In the genomic region with DNA sequence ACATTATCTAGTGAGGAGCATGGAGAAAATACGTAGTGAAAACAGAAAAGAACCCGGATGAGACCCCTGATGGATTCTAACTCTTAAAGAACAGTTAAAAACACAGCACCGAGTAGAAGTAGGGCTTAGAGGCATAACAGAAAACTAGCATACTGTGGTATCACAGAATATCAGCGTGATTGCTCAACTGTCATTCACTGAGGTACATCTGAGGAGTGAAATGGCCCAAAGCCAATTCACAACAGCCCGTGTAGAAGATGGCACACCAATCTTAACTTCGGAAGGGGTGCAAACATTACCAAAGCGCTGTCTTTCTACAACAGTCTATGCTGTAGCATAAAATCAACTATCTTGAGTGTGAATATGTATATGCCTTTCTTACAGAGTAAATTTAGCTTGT, we compare ENCODE assay signal across 10 cellular contexts. TPM values are rescaled to one million over a fixed set of nuclear protein-coding genes. Genes with fewer than 3 reads are reported as not detected.
A peak's percentile ranks its signal among the peaks of the same experiment; 100 is the strongest.
DNase-seq lines count a peak whose midpoint lies in the region; ATAC-seq and TF ChIP-seq lines count a peak whose summit lies in the region.
"Had no signal": no experiment of that assay in that cellular context is flagged by ENCODE, and none has a peak within 500 bp of the region (broad histone marks: within the 10 kb centered on the region; RNA-seq: fewer than 3 reads in every experiment).

No MANE protein-coding gene starts in this region.

- no peak overlapping the region for H2AFZ ChIP-seq in H9 (ENCODE audit: low read length)

- H4K91ac ChIP-seq in H9 (ENCODE audit: insufficient read length, low read depth, low read length) = no peak overlapping the region

- peak overlapping the region in 1 of 2 experiments; percentile 92; a peak in 1 of 5 replicates for H3K4me3 Mint-ChIP-seq in H9

- H2AK5ac ChIP-seq in H9 (ENCODE audit: insufficient read length, low read length) = no peak overlapping the region

- H2BK120ac ChIP-seq in H9 (ENCODE audit: low read depth, low read length, poor library complexity, severe bottlenecking) = no peak overlapping the region

- H3K14ac ChIP-seq in H9 (ENCODE audit: insufficient read depth, low read length) = no peak overlapping the region

- H3T11ph ChIP-seq in H9 (ENCODE audit: low read length) = no peak overlapping the region

- no peak overlapping the region for H3K27ac ChIP-seq in H9 (ENCODE audit: insufficient read length, low read depth, low read length)

- no peak overlapping the region for H4K5ac ChIP-seq in H9 (ENCODE audit: insufficient read length, low read depth, low read length)

- no peaks in the 10 kb centered on the region for H3K4me1 ChIP-seq in H9 (ENCODE audit: insufficient read depth, low read length)

- H2BK5ac ChIP-seq in H9 (ENCODE audit: insufficient read length, low read length) = no peak overlapping the region

- no peak overlapping the region for H3K18ac ChIP-seq in H9 (ENCODE audit: insufficient read length, low read depth, low read length)

- H3K4me3 ChIP-seq in fibroblast of the aortic adventitia (ENCODE audit: low read depth, low read length) (peak overlapping the region; percentile 79), skeletal muscle cell (ENCODE audit: low read depth, low read length) (peak overlapping the region; percentile 78)

- no peak overlapping the region for H2BK15ac ChIP-seq in H9 (ENCODE audit: low read depth, low read length)

- no peak overlapping the region for H2BK12ac ChIP-seq in H9 (ENCODE audit: insufficient read length, low read depth, low read length)

- H3K9me3 ChIP-seq in H9 (ENCODE audit: control insufficient read depth, low read depth, low read length) = no peaks in the 10 kb centered on the region

- ATAC-seq in GM19397 (IDR thresholded peaks at IDR 0.05; ENCODE audit: unreplicated experiment) = no peak
- ATAC-seq in HG02840 (IDR thresholded peaks at IDR 0.05; ENCODE audit: low FRiP score, unreplicated experiment) = no peak
- ATAC-seq in HG03039 (IDR thresholded peaks at IDR 0.05; ENCODE audit: unreplicated experiment) = no peak

- peaks cover 5 to 12% of the 10 kb centered on the region in 2 experiments for H3K4me1 Mint-ChIP-seq in H9

- no peak overlapping the region for H3K9ac ChIP-seq in H9 (ENCODE audit: extremely low read depth, insufficient read length, low read length)

- H2BK20ac ChIP-seq in H9 (ENCODE audit: low read depth, low read length, poor library complexity, severe bottlenecking) = no peak overlapping the region

- H3K23ac ChIP-seq in H9 (ENCODE audit: insufficient read length, low read depth, low read length) = no peak overlapping the region

- no peak overlapping the region for H4K8ac ChIP-seq in H9 (replicated peaks; ENCODE audit: insufficient read length, low read depth, low read length)

- DNase-seq in H9 (no peak), RKO (ENCODE audit: low spot score) (peak; percentile 25), fibroblast of the aortic adventitia (ENCODE audit: low read depth) (peak; percentile 4), skeletal muscle cell (ENCODE audit: low read depth) (no peak)
- DNase-seq: activated effector memory CD4-positive, alpha-beta T cell treated with anti-CD3 and anti-CD28 coated beads, Interleukin-2, amount 50 U/mL, for 16 hours; NCI-H1105 had no signal

- H3K36me3 Mint-ChIP-seq in H9 (ENCODE audit: insufficient read depth in 1 of 3, low read depth in 3 of 3) = peaks cover 8 to 11% (median 10%) of the 10 kb centered on the region in 3 experiments

- no peaks in the 10 kb centered on the region for H3K27me3 Mint-ChIP-seq in H9 (ENCODE audit: low read depth)
- H3K27me3 Mint-ChIP-seq: T-cell had no signal

- H3K79me1 ChIP-seq in H9 (ENCODE audit: insufficient read depth, low read depth, low read length, poor library complexity, severe bottlenecking) = peaks cover 5% of the 10 kb centered on the region

- H3K4me2 ChIP-seq in H9 (ENCODE audit: insufficient read depth, insufficient read length, low read length) = peak overlapping the region; percentile 91

- no peaks in the 10 kb centered on the region for H3K27me3 ChIP-seq in H9 (ENCODE audit: insufficient read depth, low read length)

- TF ChIP-seq CTCF in H9 (conservative IDR thresholded peaks at IDR 0.05) = no peak
- TF ChIP-seq CTCF in fibroblast of the aortic adventitia (IDR thresholded peaks at IDR 0.05; ENCODE audit: insufficient read depth, low read length) = no peak

- H3K56ac ChIP-seq in H9 (ENCODE audit: insufficient read length, low read depth, low read length) = no peak overlapping the region

- no peak overlapping the region for H3K4ac ChIP-seq in H9 (ENCODE audit: low read depth, low read length)

- peaks cover 4 to 6% of the 10 kb centered on the region in 2 experiments; a peak in 3 of 5 replicates for H3K9me3 Mint-ChIP-seq in H9
- H3K9me3 Mint-ChIP-seq: T-cell had no signal

- no peak overlapping the region for H3K27ac Mint-ChIP-seq in H9

- H3K23me2 ChIP-seq in H9 (ENCODE audit: insufficient read length, low read depth, low read length, poor library complexity, severe bottlenecking) = peaks cover 6% of the 10 kb centered on the region

- WGBS in H9 (ENCODE audit: extremely low coverage, insufficient read length, low lambda C conversion rate) = no CpG with 5 or more reads among the region's 7 CpGs

- H3K79me2 ChIP-seq in H9 (ENCODE audit: insufficient read depth, low read length) = peaks cover 20% of the 10 kb centered on the region; the same call in 1 of the 2 replicates

- H4K20me1 ChIP-seq in H9 (ENCODE audit: control insufficient read depth, insufficient read depth, insufficient read length) = peaks cover 2% of the 10 kb centered on the region

RNA-seq across cellular contexts. Expression of a gene that starts 1.8 kb away (rescaled TPM):
- total RNA-seq in H9 (2021) (55.5 and 60.5 TPM in 2 replicates), fibroblast of the aortic adventitia (ENCODE audit: low replicate concordance) (54.8 and 56.7 TPM in 2 replicates)

Comparison
In these comparisons a context has a peak if more than half of its experiments do, and no peak if none do; other contexts are left out.
1. DNase-seq: peak in RKO (single experiment) and fibroblast of the aortic adventitia (single experiment); none in H9 (single experiment) and skeletal muscle cell (single experiment).